ENCODE assay signal across 28 cellular contexts in the genomic region with DNA sequence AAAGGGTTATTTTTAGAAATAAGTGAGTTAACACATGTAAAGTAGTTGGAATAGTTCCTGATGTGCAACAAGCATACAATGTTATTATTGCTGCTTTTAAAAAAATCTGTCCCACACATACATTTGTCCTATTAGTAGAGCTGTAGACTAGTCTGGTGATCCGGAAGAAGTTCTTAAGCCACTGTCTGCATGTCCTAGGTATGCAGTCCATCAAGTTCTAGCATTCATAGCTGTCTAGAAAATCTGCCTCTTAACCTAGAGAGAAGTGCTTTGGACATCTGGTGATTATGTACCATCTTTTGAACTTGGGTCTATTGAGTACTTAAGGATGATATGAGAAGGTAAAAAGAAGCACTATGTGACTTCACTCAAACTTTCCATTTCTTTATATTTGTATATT.
"Had no signal": no experiment of that assay in that cellular context is flagged by ENCODE, and none has a peak within 500 bp of the region (broad histone marks: within the 10 kb centered on the region; RNA-seq: fewer than 3 reads in every experiment).

No MANE protein-coding gene starts in this region.

- H3K9me3 ChIP-seq: stomach, suprapubic skin, testis, thoracic aorta, thyroid gland, tibial artery, tibial nerve, transverse colon, upper lobe of left lung, upper lobe of right lung, uterus, vagina had no signal

- H3K27me3 ChIP-seq: stomach, suprapubic skin, testis, thyroid gland, tibial artery, tibial nerve, transverse colon, upper lobe of left lung, upper lobe of right lung, uterus, vagina had no signal

- H3K36me3 ChIP-seq: stomach, suprapubic skin, thoracic aorta, thyroid gland, tibial artery, tibial nerve, transverse colon, upper lobe of left lung, upper lobe of right lung, uterus, vagina had no signal

- H3K36me3 Mint-ChIP-seq: stimulated activated effector memory CD8-positive, alpha-beta T cell treated with anti-CD3 and anti-CD28 coated beads, Interleukin-12 subunit alpha, Interleukin-12 subunit beta, amount 100 ng/mL, for 72 hours; stimulated activated memory B cell treated with anti-CD40 and anti-IgM and Interleukin-4, amounts not matched to agents 10 μg/mL and 1 μg/mL and 100 μg/mL, for 72 hours; stimulated activated naive B cell treated with anti-CD40 and anti-IgM and Interleukin-4, amounts not matched to agents 10 μg/mL and 1 μg/mL and 100 μg/mL, for 72 hours; type B pancreatic cell had no signal

- H3K9me3 Mint-ChIP-seq: stimulated activated memory B cell treated with anti-CD40 and anti-IgM and Interleukin-4, amounts not matched to agents 10 μg/mL and 1 μg/mL and 100 μg/mL, for 72 hours; stimulated activated naive CD8-positive, alpha-beta T cell treated with anti-CD3 and anti-CD28 coated beads, Interleukin-15, amount 100 ng/mL, for 72 hours; stimulated activated naive CD8-positive, alpha-beta T cell treated with anti-CD3 and anti-CD28 coated beads, Interleukin-15, Interleukin-2, amounts not matched to agents 100 ng/mL and 50 ng/mL, for 24 hours; type B pancreatic cell had no signal

- H3K4me3 ChIP-seq: stomach, suprapubic skin, testis, thoracic aorta, thyroid gland, tibial artery, tibial nerve, transverse colon, upper lobe of left lung, upper lobe of right lung, uterus, vagina had no signal

- FAIRE-seq: urothelium cell line had no signal

- H3K4me1 ChIP-seq: stomach, suprapubic skin, testis, thyroid gland, tibial artery, tibial nerve, transverse colon, upper lobe of left lung, upper lobe of right lung, uterus, vagina had no signal

- H3K27ac ChIP-seq: stomach, suprapubic skin, testis, thoracic aorta, thyroid gland, tibial artery, tibial nerve, transverse colon, upper lobe of left lung, upper lobe of right lung, uterus, vagina had no signal

- H3K27me3 Mint-ChIP-seq: stimulated activated memory B cell treated with anti-CD40 and anti-IgM and Interleukin-4, amounts not matched to agents 10 μg/mL and 1 μg/mL and 100 μg/mL, for 72 hours; stimulated activated naive B cell treated with anti-CD40 and anti-IgM and Interleukin-4, amounts not matched to agents 10 μg/mL and 1 μg/mL and 100 μg/mL, for 72 hours; stimulated activated naive CD8-positive, alpha-beta T cell treated with anti-CD3 and anti-CD28 coated beads, Interleukin-15, amount 100 ng/mL, for 72 hours; stimulated activated naive CD8-positive, alpha-beta T cell treated with anti-CD3 and anti-CD28 coated beads, Interleukin-15, Interleukin-2, amounts not matched to agents 100 ng/mL and 50 ng/mL, for 24 hours; type B pancreatic cell had no signal

- H3K27ac Mint-ChIP-seq: stimulated activated effector memory CD8-positive, alpha-beta T cell treated with anti-CD3 and anti-CD28 coated beads, Interleukin-12 subunit alpha, Interleukin-12 subunit beta, amount 100 ng/mL, for 72 hours; stimulated activated memory B cell treated with anti-CD40 and anti-IgM and Interleukin-4, amounts not matched to agents 10 μg/mL and 1 μg/mL and 100 μg/mL, for 72 hours; stimulated activated naive B cell treated with anti-CD40 and anti-IgM and Interleukin-4, amounts not matched to agents 10 μg/mL and 1 μg/mL and 100 μg/mL, for 72 hours; stimulated activated naive CD8-positive, alpha-beta T cell treated with anti-CD3 and anti-CD28 coated beads, Interleukin-15, amount 100 ng/mL, for 72 hours; stimulated activated naive CD8-positive, alpha-beta T cell treated with anti-CD3 and anti-CD28 coated beads, Interleukin-15, Interleukin-2, amounts not matched to agents 100 ng/mL and 50 ng/mL, for 24 hours; type B pancreatic cell had no signal

- ATAC-seq: stimulated activated effector memory CD8-positive, alpha-beta T cell treated with anti-CD3 and anti-CD28 coated beads, Interleukin-12 subunit alpha, Interleukin-12 subunit beta, amount 100 ng/mL, for 72 hours; stimulated activated memory B cell treated with anti-CD40 and anti-IgM and Interleukin-4, amounts not matched to agents 10 μg/mL and 1 μg/mL and 100 μg/mL, for 72 hours; stimulated activated naive B cell treated with anti-CD40 and anti-IgM and Interleukin-4, amounts not matched to agents 10 μg/mL and 1 μg/mL and 100 μg/mL, for 72 hours; stimulated activated naive CD8-positive, alpha-beta T cell treated with anti-CD3 and anti-CD28 coated beads, Interleukin-15, amount 100 ng/mL, for 72 hours; stimulated activated naive CD8-positive, alpha-beta T cell treated with anti-CD3 and anti-CD28 coated beads, Interleukin-15, Interleukin-2, amounts not matched to agents 100 U/mL and 50 U/mL, for 24 hours; upper lobe of right lung had no signal

- H3K4me3 Mint-ChIP-seq: stimulated activated effector memory CD8-positive, alpha-beta T cell treated with anti-CD3 and anti-CD28 coated beads, Interleukin-12 subunit alpha, Interleukin-12 subunit beta, amount 100 ng/mL, for 72 hours; stimulated activated memory B cell treated with anti-CD40 and anti-IgM and Interleukin-4, amounts not matched to agents 10 μg/mL and 1 μg/mL and 100 μg/mL, for 72 hours; stimulated activated naive B cell treated with anti-CD40 and anti-IgM and Interleukin-4, amounts not matched to agents 10 μg/mL and 1 μg/mL and 100 μg/mL, for 72 hours; stimulated activated naive CD8-positive, alpha-beta T cell treated with anti-CD3 and anti-CD28 coated beads, Interleukin-15, amount 100 ng/mL, for 72 hours; stimulated activated naive CD8-positive, alpha-beta T cell treated with anti-CD3 and anti-CD28 coated beads, Interleukin-15, Interleukin-2, amounts not matched to agents 100 ng/mL and 50 ng/mL, for 24 hours; type B pancreatic cell had no signal

- DNase-seq: stimulated activated CD4-positive, alpha-beta T cell treated with anti-CD3 and anti-CD28 coated beads, Interleukin-2, amount 100 ng/mL, for 48 hours; stimulated activated CD4-positive, alpha-beta T cell treated with anti-CD3 and anti-CD28 coated beads, Interleukin-4, amount 100 ng/mL, for 1 hour; stimulated activated CD4-positive, alpha-beta T cell treated with anti-CD3 and anti-CD28 coated beads, Interleukin-4, amount 100 ng/mL, for 24 hours; stimulated activated CD4-positive, alpha-beta T cell treated with anti-CD3 and anti-CD28 coated beads, Interleukin-4, amount 100 ng/mL, for 4 hours; stimulated activated CD8-positive, alpha-beta memory T cell treated with anti-CD3 and anti-CD28 coated beads, Interleukin-4, amount 100 ng/mL, for 48 hours; stimulated activated naive B cell treated with anti-CD40 and anti-IgM and Interleukin-4, amounts not matched to agents 10 μg/mL and 1 μg/mL and 100 μg/mL, for 72 hours; stimulated activated naive CD4-positive, alpha-beta T cell; stimulated activated naive CD4-positive, alpha-beta T cell treated with Interleukin-2 at 50 U/mL for 16 hours; stimulated activated naive CD8-positive, alpha-beta T cell treated with anti-CD3 and anti-CD28 coated beads, Interleukin-15, amount 100 ng/mL, for 72 hours; stimulated activated naive CD8-positive, alpha-beta T cell treated with anti-CD3 and anti-CD28 coated beads, Interleukin-15, Interleukin-2, amounts not matched to agents 100 U/mL and 50 U/mL, for 24 hours; stomach; substantia nigra; testis; thyroid gland; tibial artery; transverse colon; upper lobe of left lung; upper lobe of right lung; uterus had no signal

- H3K4me1 Mint-ChIP-seq: stimulated activated effector memory CD8-positive, alpha-beta T cell treated with anti-CD3 and anti-CD28 coated beads, Interleukin-12 subunit alpha, Interleukin-12 subunit beta, amount 100 ng/mL, for 72 hours; stimulated activated memory B cell treated with anti-CD40 and anti-IgM and Interleukin-4, amounts not matched to agents 10 μg/mL and 1 μg/mL and 100 μg/mL, for 72 hours; stimulated activated naive B cell treated with anti-CD40 and anti-IgM and Interleukin-4, amounts not matched to agents 10 μg/mL and 1 μg/mL and 100 μg/mL, for 72 hours; stimulated activated naive CD8-positive, alpha-beta T cell treated with anti-CD3 and anti-CD28 coated beads, Interleukin-15, amount 100 ng/mL, for 72 hours had no signal
